In genomic region chr6:96837138-96837971, GRCh38 we compare ENCODE assay signal across 8 cellular contexts. TPM values are rescaled to one million over a fixed set of nuclear protein-coding genes. Genes with fewer than 3 reads are reported as not detected.
A peak's percentile ranks its signal among the peaks of the same experiment; 100 is the strongest.
DNase-seq lines count a peak whose midpoint lies in the region; ATAC-seq lines count a peak whose summit lies in the region.

TSS of gene GPR63 (minus strand) at chr6:96837477. CDS start at chr6:96799731, 37,746 bp downstream.

- H3K4me1 ChIP-seq in CD8-positive, alpha-beta memory T cell (ENCODE audit: insufficient read depth, low read length): peaks cover 13% of the 10 kb centered on the region

- H3K27me3 Mint-ChIP-seq in CD8-positive, alpha-beta memory T cell: peaks cover 9 to 52% of the 10 kb centered on the region in 2 donors

- H3K27me3 ChIP-seq in CD8-positive, alpha-beta memory T cell (ENCODE audit: insufficient read depth, low read length, poor library complexity, severe bottlenecking): peaks cover 5% of the 10 kb centered on the region

- ATAC-seq in GM19372 (IDR thresholded peaks at IDR 0.05; ENCODE audit: low read depth, unreplicated experiment): peak; percentile 90
- peak; percentile 83 for ATAC-seq in HG03469 (IDR thresholded peaks at IDR 0.05; ENCODE audit: unreplicated experiment)
- peak; percentile 95 for ATAC-seq in esophagus mucosa

- H3K36me3 ChIP-seq in CD8-positive, alpha-beta memory T cell (ENCODE audit: insufficient read depth, low read length): no peaks in the 10 kb centered on the region

- H3K4me1 Mint-ChIP-seq in CD8-positive, alpha-beta memory T cell: peaks cover 12 to 20% (median 17%) of the 10 kb centered on the region in 3 donors

- H3K4me3 ChIP-seq in CD8-positive, alpha-beta memory T cell (ENCODE audit: low read length): peak within 1 kb of the TSS; percentile 55

- no peaks in the 10 kb centered on the region for H3K9me3 ChIP-seq in CD8-positive, alpha-beta memory T cell (ENCODE audit: low read length)

- H3K36me3 Mint-ChIP-seq in CD8-positive, alpha-beta memory T cell: no peaks in the 10 kb centered on the region

- POLR2A ChIA-PET in CD8-positive, alpha-beta memory T cell (lab: Charles Lee): interaction anchor here (0.6 to 1.2 kb wide), 2 partner anchors 87 to 219 kb away, joined by 6 to 7 read pairs; partner anchors contain the start of gene KLHL32

- no peaks in the 10 kb centered on the region for H3K9me3 Mint-ChIP-seq in CD8-positive, alpha-beta memory T cell

- CTCF ChIA-PET in CD8-positive, alpha-beta memory T cell (lab: Charles Lee): interaction anchor here (1.5 kb wide), 1 partner anchor 63 kb away, joined by 6 read pairs; no protein-coding TSS in a partner anchor

- peak within 1 kb of the TSS; percentile 85 to 95 (median 88) for H3K4me3 Mint-ChIP-seq in CD8-positive, alpha-beta memory T cell

- H3K27ac Mint-ChIP-seq in CD8-positive, alpha-beta memory T cell: peak within 1 kb of the TSS in 5 of 8 donors; percentile 42 to 74 (median 51)

- peak; percentile 38 to 73 (median 52) for DNase-seq in CD8-positive, alpha-beta memory T cell
- peak; percentile 20 to 41 for DNase-seq in NOMO-1 (lab: John Stamatoyannopoulos, UW; ENCODE audit: unreplicated experiment in 2 of 2)
- DNase-seq in activated T-cell treated with anti-CD3 and anti-CD28 coated beads for 24 hours (ENCODE audit: low read depth): peak; percentile 49
- peak; percentile 58 for DNase-seq in myocyte (ENCODE audit: low read depth)
- peak; percentile 44 to 53 for DNase-seq in stimulated activated CD8-positive, alpha-beta memory T cell treated with anti-CD3 and anti-CD28 coated beads, Interleukin-7, amount 100 ng/mL, for 48 hours (ENCODE audit: extremely low read depth in 1 of 2, low read depth in 1 of 2)

- H3K27ac ChIP-seq in CD8-positive, alpha-beta memory T cell (ENCODE audit: low read depth, low read length): no peak within 1 kb of the TSS

RNA-seq across cellular contexts. Expression of gene GPR63, which starts in this region (rescaled TPM):
- total RNA-seq in CD8-positive, alpha-beta memory T cell: 1 to 10 TPM; 1.5 to 1.6 TPM
- polyA plus RNA-seq in CD8-positive, alpha-beta memory T cell: 0.12 TPM
- total RNA-seq in esophagus mucosa (0.32 TPM), myocyte (0.16 and 0.27 TPM in 2 replicates)
- polyA plus RNA-seq in myocyte (2012): 0.13 TPM

Comparison
In these comparisons a context has a peak if more than half of its experiments do, and no peak if none do; other contexts are left out.
1. Peak in ATAC-seq in esophagus mucosa; RNA of the gene not detected or under 1 TPM.
2. Peak in DNase-seq in myocyte; RNA of the gene not detected or under 1 TPM.